ENCODE assay signal across 22 cellular contexts in genomic region chr13:62997696-62998095, GRCh38.
"Had no signal": no experiment of that assay in that cellular context is flagged by ENCODE, and none has a peak within 500 bp of the region (broad histone marks: within the 10 kb centered on the region; RNA-seq: fewer than 3 reads in every experiment).

No MANE protein-coding gene starts in this region.

- H3K27me3 ChIP-seq: esophagus squamous epithelium, gastroesophageal sphincter, hepatocyte, pancreas, suprapubic skin, thyroid gland had no signal

- H3K4me2 ChIP-seq: hepatocyte, smooth muscle cell had no signal

- H3K4me3 ChIP-seq: esophagus squamous epithelium, gastroesophageal sphincter, hepatocyte, left ventricle myocardium inferior, lung, pancreas, smooth muscle cell, suprapubic skin, thyroid gland had no signal

- H3K9me3 ChIP-seq: pancreas, suprapubic skin, thyroid gland had no signal

- H3K79me2 ChIP-seq: hepatocyte had no signal

- H3K27me3 Mint-ChIP-seq: dendritic cell treated with granulocyte-macrophage colony-stimulating factor and Interleukin-4, amounts not matched to agents 40 ng/mL and 50 ng/mL, for 4 days; naive B cell; progenitor cell of endocrine pancreas; type B pancreatic cell had no signal

- H3K27ac ChIP-seq: esophagus squamous epithelium, gastroesophageal sphincter, hepatocyte, left ventricle myocardium inferior, pancreas, suprapubic skin, thyroid gland had no signal

- H3K36me3 ChIP-seq: esophagus squamous epithelium, gastroesophageal sphincter, left ventricle myocardium inferior, pancreas, suprapubic skin, thyroid gland had no signal

- H3K36me3 Mint-ChIP-seq: naive B cell, type B pancreatic cell had no signal

- H3K4me3 Mint-ChIP-seq: dendritic cell treated with granulocyte-macrophage colony-stimulating factor and Interleukin-4, amounts not matched to agents 40 ng/mL and 50 ng/mL, for 4 days; naive B cell; nephron; type B pancreatic cell had no signal

- DNase-seq: esophagus squamous epithelium; foreskin fibroblast; glutamatergic neuron; kidney; left cardiac atrium; left ventricle myocardium inferior; naive B cell; occipital lobe; pancreas; right cardiac atrium; stimulated activated CD4-positive, alpha-beta T cell treated with anti-CD3 and anti-CD28 coated beads, Interleukin-2, amount 100 ng/mL, for 48 hours; stimulated activated naive CD8-positive, alpha-beta T cell treated with anti-CD3 and anti-CD28 coated beads, Interleukin-15, Interleukin-2, amounts not matched to agents 100 U/mL and 50 U/mL, for 24 hours; thyroid gland had no signal

- H3K27ac Mint-ChIP-seq: dendritic cell treated with granulocyte-macrophage colony-stimulating factor and Interleukin-4, amounts not matched to agents 40 ng/mL and 50 ng/mL, for 4 days; naive B cell; nephron; progenitor cell of endocrine pancreas; type B pancreatic cell had no signal

- ATAC-seq: gastroesophageal sphincter; left cardiac atrium; pancreas; right cardiac atrium; stimulated activated naive CD8-positive, alpha-beta T cell treated with anti-CD3 and anti-CD28 coated beads, Interleukin-15, Interleukin-2, amounts not matched to agents 100 U/mL and 50 U/mL, for 24 hours had no signal

- H2AFZ ChIP-seq: hepatocyte had no signal

- H3K4me1 Mint-ChIP-seq: naive B cell, nephron had no signal

- H3K4me1 ChIP-seq: esophagus squamous epithelium, gastroesophageal sphincter, left ventricle myocardium inferior, pancreas, suprapubic skin, thyroid gland had no signal
